ENCODE assay signal across 8 cellular contexts in the genomic region with DNA sequence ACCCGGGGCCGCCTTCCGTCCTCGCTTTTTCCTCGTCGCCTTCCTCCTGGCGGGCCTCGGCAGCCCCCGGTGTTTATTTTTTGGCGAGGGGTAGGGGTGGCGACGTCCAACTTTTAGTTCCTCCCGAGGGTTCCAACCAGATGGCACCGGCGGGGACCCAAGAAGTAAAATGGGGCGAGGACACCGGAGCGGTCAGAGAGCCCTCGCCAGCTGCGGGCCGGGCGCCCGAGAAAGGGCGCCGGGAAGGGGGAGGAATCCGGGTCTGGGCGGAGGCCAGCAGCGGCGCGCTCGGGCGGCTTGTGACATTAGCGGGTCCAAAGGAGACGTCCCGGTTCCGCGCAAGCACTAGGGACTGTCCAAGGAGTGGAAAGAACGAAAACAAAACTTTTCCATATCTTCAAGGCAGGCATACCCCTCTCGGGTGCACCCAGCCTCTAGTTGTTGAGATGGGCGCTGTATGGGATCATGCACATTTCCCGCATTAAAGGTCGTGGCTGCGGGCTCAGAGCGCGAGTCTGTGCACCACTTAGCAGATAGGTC. TPM values are rescaled to one million over a fixed set of nuclear protein-coding genes. Genes with fewer than 3 reads are reported as not detected.
DNase-seq lines count a peak whose midpoint lies in the region; ATAC-seq, FAIRE-seq and TF ChIP-seq lines count a peak whose summit lies in the region.

No MANE protein-coding gene starts in this region.

- peaks cover 28% of the 10 kb centered on the region for H3K36me3 Mint-ChIP-seq in T-helper 2 cell treated with Interferon-gamma antibody and Interleukin-4, amounts not matched to agents 5 μg/mL and 100 μg/mL, for 36 hours (ENCODE audit: low read depth)

- peaks cover 28% of the 10 kb centered on the region for H3K4me1 Mint-ChIP-seq in T-helper 2 cell treated with Interferon-gamma antibody and Interleukin-4, amounts not matched to agents 5 μg/mL and 100 μg/mL, for 36 hours (ENCODE audit: low read depth)

- H3K36me3 ChIP-seq in keratinocyte (ENCODE audit: control insufficient read depth in 2 of 2, extremely low read depth in 1 of 2, insufficient read depth in 2 of 2, low read length in 2 of 2): peaks cover 0 to 2% of the 10 kb centered on the region in 2 experiments

- no peaks in the 10 kb centered on the region for H4K20me1 ChIP-seq in keratinocyte (ENCODE audit: control insufficient read depth, extremely low read depth, insufficient read depth, low read length)

- H3K27ac ChIP-seq in AG04450 (ENCODE audit: low read depth, low read length): peak overlapping the region; percentile 80
- peak overlapping the region; percentile 70 for H3K27ac ChIP-seq in keratinocyte (ENCODE audit: control insufficient read depth, insufficient read depth, low read length)
- H3K27ac ChIP-seq in skin epidermis: peak overlapping the region; percentile 85 to 97 (median 93)

- H3K4me1 ChIP-seq in keratinocyte (ENCODE audit: control insufficient read depth, extremely low read depth, insufficient read depth, low read length): peaks cover 16% of the 10 kb centered on the region

- H3K27me3 ChIP-seq in AG04450 (ENCODE audit: control insufficient read depth, insufficient read depth, low read length): no peaks in the 10 kb centered on the region
- no peaks in the 10 kb centered on the region for H3K27me3 ChIP-seq in keratinocyte (ENCODE audit: control insufficient read depth, extremely low read depth, insufficient read depth, low read length)

- POLR2A ChIA-PET in AG04450 (lab: Yijun Ruan, JAX): interaction anchor here (0.6 kb wide), 1 partner anchor 114 kb away, joined by 3 read pairs; no protein-coding TSS in a partner anchor

- peak overlapping the region; percentile 85 for H3K9ac ChIP-seq in keratinocyte (ENCODE audit: control insufficient read depth, extremely low read depth, insufficient read depth, low read length)

- no peak for TF ChIP-seq CTCF in AG04450 (IDR thresholded peaks at IDR 0.05; ENCODE audit: low read depth, low read length)
- no peak for TF ChIP-seq CTCF in choroid plexus epithelial cell (conservative IDR thresholded peaks at IDR 0.05; ENCODE audit: low read depth, low read length)
- TF ChIP-seq CTCF in keratinocyte (optimal IDR thresholded peaks at IDR 0.05 in 1 of 3, IDR thresholded peaks at IDR 0.05 in 1 of 3, conservative IDR thresholded peaks at IDR 0.05 in 1 of 3; ENCODE audit: extremely low read depth in 1 of 3, insufficient read depth in 2 of 3, low read length in 3 of 3): no peak

- peaks cover 26% of the 10 kb centered on the region for H3K79me2 ChIP-seq in keratinocyte (ENCODE audit: control insufficient read depth, insufficient read depth, low read length)

- peaks cover 3% of the 10 kb centered on the region for H3K9me3 Mint-ChIP-seq in T-helper 2 cell treated with Interferon-gamma antibody and Interleukin-4, amounts not matched to agents 5 μg/mL and 100 μg/mL, for 36 hours

- DNase-seq in AG04450 (ENCODE audit: low read depth, low spot score) (no peak), choroid plexus epithelial cell (ENCODE audit: low read depth) (peak; percentile 31), keratinocyte (ENCODE audit: low read depth, low spot score) (no peak), NCI-H1694 (lab: John Stamatoyannopoulos, UW) (no peak)
- no peak for DNase-seq in T-helper 2 cell treated with Interferon-gamma antibody and Interleukin-4, amounts not matched to agents 5 μg/mL and 100 μg/mL, for 36 hours (ENCODE audit: low spot score)

- peak overlapping the region; percentile 88 for H2AFZ ChIP-seq in keratinocyte (ENCODE audit: control insufficient read depth, low read length)

- peak overlapping the region; percentile 82 for H3K4me3 Mint-ChIP-seq in T-helper 2 cell treated with Interferon-gamma antibody and Interleukin-4, amounts not matched to agents 5 μg/mL and 100 μg/mL, for 36 hours

- no peaks in the 10 kb centered on the region for H3K9me1 ChIP-seq in keratinocyte (ENCODE audit: control insufficient read depth, extremely low read depth, insufficient read depth, low read length)

- H3K4me3 ChIP-seq in AG04450 (ENCODE audit: low read depth, low read length) (peak overlapping the region; percentile 77), choroid plexus epithelial cell (ENCODE audit: low read depth, low read length) (peak overlapping the region; percentile 82), keratinocyte (ENCODE audit: control insufficient read depth in 2 of 3, extremely low read depth in 1 of 3, insufficient read depth in 2 of 3, low read depth in 1 of 3, low read length in 3 of 3) (peak overlapping the region; percentile 76 to 87 (median 81)), skin epidermis (peak overlapping the region; percentile 67 to 91 (median 83))

- ATAC-seq in GM18867 (IDR thresholded peaks at IDR 0.05; ENCODE audit: unreplicated experiment) (peak; percentile 29), HG03108 (IDR thresholded peaks at IDR 0.05; ENCODE audit: unreplicated experiment) (peak; percentile 17)

- H3K27ac Mint-ChIP-seq in T-helper 2 cell treated with Interferon-gamma antibody and Interleukin-4, amounts not matched to agents 5 μg/mL and 100 μg/mL, for 36 hours: peak overlapping the region; percentile 53

- CTCF ChIA-PET in AG04450 (lab: Charles Lee): no interaction called here

- no peaks in the 10 kb centered on the region; the same call in none of the 2 replicates for H3K9me3 ChIP-seq in AG04450 (ENCODE audit: control insufficient read depth, insufficient read depth, low read length)
- H3K9me3 ChIP-seq in keratinocyte (ENCODE audit: control insufficient read depth, low read depth, low read length): no peaks in the 10 kb centered on the region

- FAIRE-seq in keratinocyte (lab: Jason Lieb, UNC): no peak

- peaks cover 22% of the 10 kb centered on the region for H3K27me3 Mint-ChIP-seq in T-helper 2 cell treated with Interferon-gamma antibody and Interleukin-4, amounts not matched to agents 5 μg/mL and 100 μg/mL, for 36 hours (ENCODE audit: low read depth)

- dilution Hi-C loops in keratinocyte (cut with MboI; ENCODE audit: extremely low pct_ligation_motif_present, low sequenced_read_pairs): no loop called here

- peak overlapping the region; percentile 92 for H3K4me2 ChIP-seq in keratinocyte (ENCODE audit: control insufficient read depth, extremely low read depth, insufficient read depth, low read depth, low read length)

RNA-seq across cellular contexts. Expression of a gene that starts 0.7 kb away (rescaled TPM):
- polyA plus RNA-seq in AG04450 (2011; rRNA removed) (66.6 and 69.1 TPM in 2 replicates), keratinocyte (13.7 to 20.4 TPM (median 14.4 TPM) in 3 replicates)
- 83.6 and 83.8 TPM in 2 replicates for polyA minus RNA-seq in AG04450 (2011; rRNA and poly(A)+ RNA removed)
- polyA plus RNA-seq in keratinocyte (2011; ENCODE audit: low read depth): 9.2 TPM
- 9.9 and 21.3 TPM in 2 replicates for polyA plus RNA-seq in keratinocyte (2011; cell fraction: cytosol; rRNA removed)
- 8.8 and 13.4 TPM in 2 replicates for polyA plus RNA-seq in keratinocyte (2011; cell fraction: nucleus; rRNA removed)
- polyA plus RNA-seq in keratinocyte (2012; ENCODE audit: low replicate concordance): 9.9 and 11.4 TPM in 2 replicates
- 10.7 to 29.0 TPM (median 21.7 TPM) in 3 replicates for polyA minus RNA-seq in keratinocyte
- 11.7 TPM for polyA minus RNA-seq in keratinocyte (2011; cell fraction: cytosol; rRNA and poly(A)+ RNA removed)
- polyA minus RNA-seq in keratinocyte (2011; cell fraction: nucleus; rRNA and poly(A)+ RNA removed): 7.7 and 18.7 TPM in 2 replicates
